Comparison of ENCODE assay signal across 23 cellular contexts in the genomic region with DNA sequence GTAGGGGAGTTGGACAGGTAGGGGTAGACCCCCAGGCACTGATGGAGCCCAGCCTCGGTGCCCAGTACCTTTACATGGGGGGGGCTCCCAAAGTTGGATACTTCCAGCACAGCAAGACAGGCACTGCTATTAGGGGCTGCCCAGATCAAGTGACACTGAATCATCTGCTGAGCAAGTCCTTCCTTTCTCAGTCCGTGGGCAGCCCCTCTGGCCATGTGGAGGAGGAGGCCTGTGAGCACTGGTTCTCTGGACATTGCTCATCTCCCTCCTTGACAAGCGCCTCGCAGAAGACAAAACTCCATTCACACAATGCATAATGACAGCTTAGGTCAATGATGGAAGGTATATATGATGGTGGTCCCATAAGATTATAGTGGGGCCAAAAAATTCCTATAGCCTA. TPM values are rescaled to one million over a fixed set of nuclear protein-coding genes. Genes with fewer than 3 reads are reported as not detected.
DNase-seq lines count a peak whose midpoint lies in the region; ATAC-seq, FAIRE-seq and TF ChIP-seq lines count a peak whose summit lies in the region.
"Had no signal": no experiment of that assay in that cellular context is flagged by ENCODE, and none has a peak within 500 bp of the region (broad histone marks: within the 10 kb centered on the region; RNA-seq: fewer than 3 reads in every experiment).

No MANE protein-coding gene starts in this region.

- no peaks in the 10 kb centered on the region for H3K36me3 Mint-ChIP-seq in natural killer cell treated with Interleukin-12 subunit alpha and Interleukin-12 subunit beta and Interleukin-15 and Interleukin-18, amount 100 ng/mL, for 72 hours
- no peaks in the 10 kb centered on the region for H3K36me3 Mint-ChIP-seq in natural killer cell

- no peak overlapping the region for H3K27ac ChIP-seq in colonic mucosa
- no peak overlapping the region for H3K27ac ChIP-seq in lower lobe of right lung
- no peak overlapping the region for H3K27ac ChIP-seq in small intestine (ENCODE audit: low read depth in 1 of 2, low read length in 1 of 2)
- H3K27ac ChIP-seq: C4-2B had no signal

- H3K27me3 ChIP-seq in colonic mucosa (no peaks in the 10 kb centered on the region), lower lobe of right lung (ENCODE audit: low read depth) (no peaks in the 10 kb centered on the region), small intestine (ENCODE audit: control insufficient read depth in 2 of 2, insufficient read depth in 2 of 2, low read length in 2 of 2) (no peaks in the 10 kb centered on the region)
- H3K27me3 ChIP-seq: MG63 had no signal

- no peak overlapping the region for H3K9ac ChIP-seq in colonic mucosa (ENCODE audit: low read depth in 2 of 2, low read length in 2 of 2)

- no peak overlapping the region for H3K27ac Mint-ChIP-seq in natural killer cell treated with Interleukin-12 subunit alpha and Interleukin-12 subunit beta and Interleukin-15 and Interleukin-18, amount 100 ng/mL, for 72 hours
- no peak overlapping the region for H3K27ac Mint-ChIP-seq in natural killer cell

- no peak for DNase-seq in natural killer cell treated with Interleukin-12 subunit alpha and Interleukin-12 subunit beta and Interleukin-15 and Interleukin-18, amount 100 ng/mL, for 72 hours (ENCODE audit: low spot score)
- DNase-seq in natural killer cell (no peak), HTR-8/SVneo (ENCODE audit: insufficient read length, low spot score) (peak; percentile 12), colonic mucosa (peak; percentile 6), lower lobe of right lung (no peak), small intestine (no peak), SW 1271 (lab: John Stamatoyannopoulos, UW) (no peak)
- DNase-seq: Calu3; CD8-positive, alpha-beta memory T cell; DMS153; GF-D8; MG63; NCI-H1417 treated with DMSO at 0.1 percent for 48 hours; NCI-H187; NCI-H2107; NCI-H446 treated with DMSO at 0.1 percent for 48 hours; NCI-H526 treated with DMSO at 0.1 percent for 48 hours; Right ventricle myocardium superior had no signal

- peak; percentile 32 to 47 for ATAC-seq in natural killer cell treated with Interleukin-12 subunit alpha and Interleukin-12 subunit beta and Interleukin-15 and Interleukin-18, amount 100 ng/mL, for 72 hours
- ATAC-seq in natural killer cell = no peak
- ATAC-seq in lower lobe of right lung = no peak
- ATAC-seq: K562 had no signal

- WGBS in small intestine, 3 donors = 85 to 95% (median 94%) methylated on average over 4 of the region's 4 CpGs

- intact Hi-C loops in natural killer cell (cut with micrococcal nuclease) = no loop called here
- intact Hi-C loops in colonic mucosa (cut with DNase I) = no loop called here
- intact Hi-C loops in lower lobe of right lung (cut with DNase I) = no loop called here

- no peak overlapping the region for H3K4me3 Mint-ChIP-seq in natural killer cell treated with Interleukin-12 subunit alpha and Interleukin-12 subunit beta and Interleukin-15 and Interleukin-18, amount 100 ng/mL, for 72 hours
- H3K4me3 Mint-ChIP-seq in natural killer cell = no peak overlapping the region
- H3K4me3 Mint-ChIP-seq: CD8-positive, alpha-beta memory T cell had no signal

- no peaks in the 10 kb centered on the region for H3K9me3 Mint-ChIP-seq in natural killer cell treated with Interleukin-12 subunit alpha and Interleukin-12 subunit beta and Interleukin-15 and Interleukin-18, amount 100 ng/mL, for 72 hours
- H3K9me3 Mint-ChIP-seq in natural killer cell = no peaks in the 10 kb centered on the region

- H3K4me1 ChIP-seq in colonic mucosa (no peaks in the 10 kb centered on the region), lower lobe of right lung (no peaks in the 10 kb centered on the region), small intestine (ENCODE audit: control insufficient read depth in 2 of 2, insufficient read depth in 1 of 2, low read depth in 1 of 2, low read length in 1 of 2) (no peaks in the 10 kb centered on the region)

- no peaks in the 10 kb centered on the region for H3K27me3 Mint-ChIP-seq in natural killer cell treated with Interleukin-12 subunit alpha and Interleukin-12 subunit beta and Interleukin-15 and Interleukin-18, amount 100 ng/mL, for 72 hours
- no peaks in the 10 kb centered on the region for H3K27me3 Mint-ChIP-seq in natural killer cell (ENCODE audit: low read depth in 2 of 2)
- H3K27me3 Mint-ChIP-seq: CD8-positive, alpha-beta memory T cell had no signal

- H3K4me3 ChIP-seq in colonic mucosa = no peak overlapping the region
- H3K4me3 ChIP-seq in lower lobe of right lung = no peak overlapping the region
- no peak overlapping the region for H3K4me3 ChIP-seq in small intestine (ENCODE audit: low read depth in 1 of 2, low read length in 2 of 2)
- H3K4me3 ChIP-seq: K562, MG63 had no signal

- peaks cover 12 to 28% of the 10 kb centered on the region in 2 donors for H3K4me1 Mint-ChIP-seq in natural killer cell treated with Interleukin-12 subunit alpha and Interleukin-12 subunit beta and Interleukin-15 and Interleukin-18, amount 100 ng/mL, for 72 hours (ENCODE audit: low read depth in 2 of 2)
- H3K4me1 Mint-ChIP-seq in natural killer cell = peaks cover 22 to 24% of the 10 kb centered on the region in 2 donors

- no peaks in the 10 kb centered on the region for H3K9me3 ChIP-seq in colonic mucosa
- H3K9me3 ChIP-seq in lower lobe of right lung = no peaks in the 10 kb centered on the region
- H3K9me3 ChIP-seq in small intestine (ENCODE audit: control insufficient read depth, low read depth) = no peaks in the 10 kb centered on the region
- H3K9me3 ChIP-seq: MG63 had no signal

- no peaks in the 10 kb centered on the region for H3K36me3 ChIP-seq in colonic mucosa
- H3K36me3 ChIP-seq in lower lobe of right lung = no peaks in the 10 kb centered on the region
- no peaks in the 10 kb centered on the region for H3K36me3 ChIP-seq in small intestine (ENCODE audit: control insufficient read depth in 2 of 2, insufficient read depth in 2 of 2, low read length in 2 of 2)
- H3K36me3 ChIP-seq: MG63 had no signal

- FAIRE-seq in HTR-8/SVneo (lab: Jason Lieb, UNC) (no peak), small intestine (lab: Jason Lieb, UNC) (no peak)
- FAIRE-seq: A204.1, GM19239, H1, K562 had no signal

- TF ChIP-seq CTCF in natural killer cell (IDR thresholded peaks at IDR 0.05) (no peak), colonic mucosa (IDR thresholded peaks at IDR 0.05) (no peak), lower lobe of right lung (IDR thresholded peaks at IDR 0.05) (no peak)

RNA-seq across cellular contexts. Expression of gene EEFSEC, which starts 35.7 kb away (rescaled TPM):
- 10 to 100 TPM; 20.8 to 32.7 TPM for total RNA-seq in natural killer cell treated with Interleukin-12 subunit alpha and Interleukin-12 subunit beta and Interleukin-15 and Interleukin-18, amount 100 ng/mL, for 72 hours
- total RNA-seq in natural killer cell = 10 to 100 TPM; 16.7 to 18.9 (median 17.6) TPM
- total RNA-seq in colonic mucosa = 10 to 100 TPM in 1 of 2 donors, 1 to 10 TPM in 1; 8.6 to 16.6 TPM
- total RNA-seq in lower lobe of right lung = 15.6 TPM
- 10 to 100 TPM in 1 of 3 donors, 1 to 10 TPM in 2; 4.9 to 13.2 (median 7.3) TPM for polyA plus RNA-seq in small intestine

Comparison
In these comparisons a context has a peak if more than half of its experiments do, and no peak if none do; other contexts are left out.
1. ATAC-seq: peak in natural killer cell treated with Interleukin-12 subunit alpha and Interleukin-12 subunit beta and Interleukin-15 and Interleukin-18, amount 100 ng/mL, for 72 hours (2 of 2); none in natural killer cell (0 of 3) and lower lobe of right lung (0 of 2).
2. DNase-seq: peak in HTR-8/SVneo (single experiment) and colonic mucosa (single experiment); none in natural killer cell treated with Interleukin-12 subunit alpha and Interleukin-12 subunit beta and Interleukin-15 and Interleukin-18, amount 100 ng/mL, for 72 hours (single experiment), natural killer cell (single experiment), lower lobe of right lung (single experiment), small intestine (single experiment) and SW 1271 (0 of 2).